In genomic region chr14:52399886-52400599, GRCh38 we compare ENCODE assay signal across 10 cellular contexts.
DNase-seq lines count a peak whose midpoint lies in the region; TF ChIP-seq lines count a peak whose summit lies in the region.
"Had no signal": no experiment of that assay in that cellular context is flagged by ENCODE, and none has a peak within 500 bp of the region (broad histone marks: within the 10 kb centered on the region; RNA-seq: fewer than 3 reads in every experiment).

No MANE protein-coding gene starts in this region.

- H3K79me2 ChIP-seq in Loucy (ENCODE audit: insufficient read depth, low read length), result no peaks in the 10 kb centered on the region

- peak overlapping the region; percentile 31 for H3K27ac Mint-ChIP-seq in activated CD4-positive, alpha-beta T cell treated with anti-CD3 and anti-CD28 coated beads, Interleukin-2, amount 10 ng/mL, durations not matched to agents 24 days and 14 days
- peak overlapping the region; percentile 75 for H3K27ac Mint-ChIP-seq in osteocyte (ENCODE audit: unreplicated experiment)
- H3K27ac Mint-ChIP-seq: B cell had no signal

- H3K9ac ChIP-seq in Loucy (ENCODE audit: low read depth, low read length, poor library complexity, severe bottlenecking) (no peak overlapping the region), colonic mucosa (ENCODE audit: low read depth in 2 of 2, low read length in 2 of 2) (peak overlapping the region in 1 of 2 donors; percentile 19)

- no peaks in the 10 kb centered on the region for H3K9me3 ChIP-seq in Loucy (ENCODE audit: insufficient read depth, low read depth, low read length)
- no peaks in the 10 kb centered on the region for H3K9me3 ChIP-seq in colonic mucosa

- H3F3A ChIP-seq in Loucy (ENCODE audit: low read depth), result no peaks in the 10 kb centered on the region

- H3K4me1 Mint-ChIP-seq in activated CD4-positive, alpha-beta T cell treated with anti-CD3 and anti-CD28 coated beads, Interleukin-2, amount 10 ng/mL, durations not matched to agents 24 days and 14 days, result peaks cover 75% of the 10 kb centered on the region
- peaks cover 30% of the 10 kb centered on the region for H3K4me1 Mint-ChIP-seq in osteocyte (ENCODE audit: unreplicated experiment)
- H3K4me1 Mint-ChIP-seq: B cell had no signal

- H3K4me1 ChIP-seq in Loucy (ENCODE audit: insufficient read depth, low read length, poor library complexity, severe bottlenecking) (peaks cover 35% of the 10 kb centered on the region), colonic mucosa (no peaks in the 10 kb centered on the region)

- TF ChIP-seq CTCF in Loucy (conservative IDR thresholded peaks at IDR 0.05; ENCODE audit: low read length) (peak; percentile 51), colonic mucosa (IDR thresholded peaks at IDR 0.05) (no peak), osteocyte (IDR thresholded peaks at IDR 0.05) (peak; percentile 50)

- peaks cover 25% of the 10 kb centered on the region for H3K36me3 Mint-ChIP-seq in activated CD4-positive, alpha-beta T cell treated with anti-CD3 and anti-CD28 coated beads, Interleukin-2, amount 10 ng/mL, durations not matched to agents 24 days and 14 days (ENCODE audit: low read depth)
- no peaks in the 10 kb centered on the region for H3K36me3 Mint-ChIP-seq in osteocyte (ENCODE audit: unreplicated experiment)

- H3K27me3 ChIP-seq in Loucy (ENCODE audit: insufficient read depth, low read length, poor library complexity, severe bottlenecking), result no peaks in the 10 kb centered on the region
- no peaks in the 10 kb centered on the region for H3K27me3 ChIP-seq in colonic mucosa

- peak overlapping the region; percentile 1 for H3K27ac ChIP-seq in colonic mucosa

- no peaks in the 10 kb centered on the region for H3K9me2 ChIP-seq in Loucy (replicated peaks; ENCODE audit: low read depth, low read length)

- H3K4me3 ChIP-seq in Loucy (ENCODE audit: low read length, poor library complexity, severe bottlenecking) (peak overlapping the region; percentile 9), colonic mucosa (no peak overlapping the region)

- no peaks in the 10 kb centered on the region for H4K20me1 ChIP-seq in Loucy (ENCODE audit: insufficient read depth, low read length, poor library complexity, severe bottlenecking)

- H3K4me2 ChIP-seq in Loucy (ENCODE audit: low read depth, low read length, poor library complexity, severe bottlenecking), result peak overlapping the region; percentile 52

- H2AFZ ChIP-seq in Loucy (ENCODE audit: low read length), result no peak overlapping the region

- H3K4me3 Mint-ChIP-seq in activated CD4-positive, alpha-beta T cell treated with anti-CD3 and anti-CD28 coated beads, Interleukin-2, amount 10 ng/mL, durations not matched to agents 24 days and 14 days, result peak overlapping the region; percentile 47
- no peak overlapping the region for H3K4me3 Mint-ChIP-seq in osteocyte (ENCODE audit: unreplicated experiment)
- H3K4me3 Mint-ChIP-seq: B cell had no signal

- H3K27me3 Mint-ChIP-seq in activated CD4-positive, alpha-beta T cell treated with anti-CD3 and anti-CD28 coated beads, Interleukin-2, amount 10 ng/mL, durations not matched to agents 24 days and 14 days, result peaks cover 1% of the 10 kb centered on the region
- no peaks in the 10 kb centered on the region for H3K27me3 Mint-ChIP-seq in osteocyte (ENCODE audit: unreplicated experiment)

- peaks cover 32% of the 10 kb centered on the region for H3K9me3 Mint-ChIP-seq in activated CD4-positive, alpha-beta T cell treated with anti-CD3 and anti-CD28 coated beads, Interleukin-2, amount 10 ng/mL, durations not matched to agents 24 days and 14 days
- H3K9me3 Mint-ChIP-seq in osteocyte (ENCODE audit: unreplicated experiment), result no peaks in the 10 kb centered on the region

- no peaks in the 10 kb centered on the region for H3K36me3 ChIP-seq in Loucy (ENCODE audit: insufficient read depth, low read length)
- H3K36me3 ChIP-seq in colonic mucosa, result no peaks in the 10 kb centered on the region

- intact Hi-C loops in activated CD4-positive, alpha-beta T cell treated with anti-CD3 and anti-CD28 coated beads, Interleukin-2, amount 10 ng/mL, durations not matched to agents 24 days and 14 days (cut with micrococcal nuclease), result no loop called here
- intact Hi-C loops in colonic mucosa (cut with DNase I), result no loop called here

- DNase-seq in activated CD4-positive, alpha-beta T cell treated with anti-CD3 and anti-CD28 coated beads, Interleukin-2, amount 10 ng/mL, durations not matched to agents 24 days and 14 days, result no peak
- no peak for DNase-seq in activated CD4-positive, alpha-beta T cell treated with anti-CD3 and anti-CD28 coated beads for 4 hours
- peak; percentile 39 for DNase-seq in colonic mucosa
- DNase-seq in osteocyte (ENCODE audit: extremely low spot score, unreplicated experiment), result no peak
- DNase-seq in mesenteric fat pad (ENCODE audit: low spot score), result no peak
- DNase-seq in NCI-H345 treated with DMSO at 0.1 percent for 48 hours (lab: John Stamatoyannopoulos, UW; ENCODE audit: unreplicated experiment), result no peak
- no peak for DNase-seq in NCI-H2029 (lab: John Stamatoyannopoulos, UW)
- DNase-seq: NCI-H345 had no signal
